Comparison of ENCODE assay signal across 1 cellular context in the genomic region with DNA sequence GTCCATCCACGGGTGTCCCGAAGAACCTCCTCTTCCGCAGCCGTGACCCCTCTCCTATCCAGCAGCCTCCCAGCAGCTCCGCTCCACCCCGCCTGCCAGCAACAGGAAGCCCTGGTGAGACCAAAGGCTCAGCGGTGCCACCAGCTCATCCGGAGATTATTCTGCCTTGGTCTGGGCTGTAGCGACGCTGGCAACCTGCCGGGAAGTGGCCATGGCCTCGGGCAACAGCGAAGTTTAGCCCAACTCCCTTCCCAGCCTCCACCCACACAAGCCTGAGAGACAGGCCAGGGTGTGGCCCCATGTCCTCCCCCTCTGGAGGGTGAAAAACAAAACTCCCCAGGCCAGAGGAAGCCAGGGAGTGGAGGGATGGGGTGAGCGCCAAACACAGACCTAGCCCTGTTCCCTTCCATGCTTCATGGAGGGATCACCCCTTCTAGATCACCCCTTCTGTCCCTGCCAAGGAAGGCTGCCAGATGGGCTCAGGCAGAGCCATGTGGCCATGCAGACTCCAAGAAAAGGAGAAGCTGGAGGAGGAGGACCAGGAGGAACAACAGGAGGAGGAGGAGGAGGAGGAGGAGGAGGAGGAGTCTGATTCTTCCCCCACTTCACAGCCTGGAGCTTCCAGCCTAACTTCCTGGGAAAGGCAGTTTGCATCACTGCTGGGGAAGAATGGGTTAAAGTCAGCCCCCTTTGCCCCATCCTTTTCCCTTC.
TF ChIP-seq lines count a peak whose summit lies in the region.

No MANE protein-coding gene starts in this region.

TF ChIP-seq in IMR-90, 13 proteins besides CTCF, POLR2A, EP300 and RAD21:
- TF ChIP-seq USF2 (IDR thresholded peaks at IDR 0.05; ENCODE audit: low read depth, low read length) (no peak), RCOR1 (IDR thresholded peaks at IDR 0.05; ENCODE audit: insufficient replicate concordance, low read length) (no peak), MAFK (IDR thresholded peaks at IDR 0.05; ENCODE audit: low read depth, low read length) (no peak), CEBPB (IDR thresholded peaks at IDR 0.05; ENCODE audit: low read depth, low read length) (no peak), MXI1 (IDR thresholded peaks at IDR 0.05; ENCODE audit: borderline replicate concordance, low read depth, low read length) (no peak), CHD1 (IDR thresholded peaks at IDR 0.05; ENCODE audit: low read depth, low read length) (no peak), SMC3 (IDR thresholded peaks at IDR 0.05; ENCODE audit: low read depth, low read length) (no peak), MAZ (IDR thresholded peaks at IDR 0.05; ENCODE audit: borderline replicate concordance, low read depth, low read length) (no peak), FOS (IDR thresholded peaks at IDR 0.05; ENCODE audit: low read depth, low read length) (no peak), BHLHE40 (IDR thresholded peaks at IDR 0.05; ENCODE audit: low read depth, low read length) (no peak), ELK1 (IDR thresholded peaks at IDR 0.05; ENCODE audit: borderline replicate concordance, low read depth, low read length) (no peak), NFE2L2 (IDR thresholded peaks at IDR 0.05; ENCODE audit: low read depth, low read length) (no peak), RFX5 (IDR thresholded peaks at IDR 0.05; ENCODE audit: low read depth, low read length) (no peak)
